Comparison of ENCODE assay signal across 9 cellular contexts in the genomic region with DNA sequence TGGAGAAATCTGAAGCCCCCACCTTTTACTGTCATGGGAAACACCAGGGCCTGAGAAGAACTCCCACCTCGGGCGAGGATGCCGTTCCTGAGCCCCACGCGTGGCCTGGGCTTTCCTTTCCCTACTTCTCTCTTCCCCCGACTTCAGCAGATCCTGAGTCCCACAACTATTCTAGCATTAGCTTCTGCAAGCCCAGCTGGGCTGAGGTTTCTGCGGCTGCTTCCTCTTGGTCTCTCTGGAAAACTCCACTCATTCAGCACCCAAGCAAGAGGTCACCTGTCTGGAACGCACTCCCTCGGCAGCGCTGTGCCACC. TPM values are rescaled to one million over a fixed set of nuclear protein-coding genes. Genes with fewer than 3 reads are reported as not detected.
DNase-seq lines count a peak whose midpoint lies in the region; ATAC-seq and TF ChIP-seq lines count a peak whose summit lies in the region.
"Had no signal": no experiment of that assay in that cellular context is flagged by ENCODE, and none has a peak within 500 bp of the region (broad histone marks: within the 10 kb centered on the region; RNA-seq: fewer than 3 reads in every experiment).

No MANE protein-coding gene starts in this region.

- peaks cover 37% of the 10 kb centered on the region for H3K79me2 ChIP-seq in osteoblast (ENCODE audit: insufficient read depth, low read length)

- no peak for ATAC-seq in Panc1
- ATAC-seq in HG02970 (IDR thresholded peaks at IDR 0.05; ENCODE audit: low FRiP score, unreplicated experiment), result no peak

- H3K4me1 ChIP-seq in Panc1 (ENCODE audit: control insufficient read depth, insufficient read depth, low read length), result peaks cover 27% of the 10 kb centered on the region
- H3K4me1 ChIP-seq in osteoblast (ENCODE audit: insufficient read depth, low read length), result peaks cover 21% of the 10 kb centered on the region

- H3K36me3 ChIP-seq in Panc1 (ENCODE audit: control insufficient read depth, insufficient read depth, low read length) (no peaks in the 10 kb centered on the region; the same call in 1 of the 2 replicates), osteoblast (ENCODE audit: insufficient read depth, low read length) (no peaks in the 10 kb centered on the region)

- peaks cover 27% of the 10 kb centered on the region for H4K20me1 ChIP-seq in osteoblast (ENCODE audit: insufficient read depth, low read length)

- DNase-seq in AG04450 (ENCODE audit: low read depth, low spot score) (no peak), Panc1 (ENCODE audit: low read depth, low spot score) (no peak), fibroblast of mammary gland (ENCODE audit: low read depth) (no peak), osteoblast (ENCODE audit: insufficient read length, low spot score, missing footprints) (no peak), HCEC 1CT (no peak), NCI-H446 treated with DMSO at 0.1 percent for 48 hours (lab: John Stamatoyannopoulos, UW) (no peak)
- DNase-seq in activated CD4-positive, alpha-beta T cell treated with anti-CD3 and anti-CD28 coated beads, Interleukin-2, amount 50 U/mL, for 1 hour, result no peak
- DNase-seq: NCI-H2029 treated with DMSO at 0.1 percent for 48 hours had no signal

- H3K27me3 ChIP-seq in AG04450 (ENCODE audit: control insufficient read depth, insufficient read depth, low read length), result no peaks in the 10 kb centered on the region
- H3K27me3 ChIP-seq in Panc1 (ENCODE audit: control insufficient read depth, insufficient read depth, low read length), result no peaks in the 10 kb centered on the region
- H3K27me3 ChIP-seq in osteoblast (ENCODE audit: insufficient read depth, low read length), result no peaks in the 10 kb centered on the region

- in situ Hi-C loops in Panc1 (cut with HindIII; ENCODE audit: low pct_unique_long_range_greater_than_20kb, low sequenced_read_pairs), result no loop called here

- no TSS peak for BruUV-seq in Panc1 (replicated peaks; lab: Mats Ljungman, UMichigan)

- peak overlapping the region; percentile 69 for H3K4me3 ChIP-seq in AG04450 (ENCODE audit: low read depth, low read length)
- peak overlapping the region; percentile 79 to 84 for H3K4me3 ChIP-seq in Panc1 (ENCODE audit: low read depth in 2 of 2, low read length in 2 of 2)
- H3K4me3 ChIP-seq in fibroblast of mammary gland (ENCODE audit: control insufficient read depth, low read depth, low read length), result peak overlapping the region; percentile 69
- H3K4me3 ChIP-seq in osteoblast (ENCODE audit: insufficient read depth, low read length), result peak overlapping the region; percentile 78

- H2AFZ ChIP-seq in osteoblast (ENCODE audit: low read length), result peak overlapping the region; percentile 81

- TF ChIP-seq CTCF in AG04450 (IDR thresholded peaks at IDR 0.05; ENCODE audit: low read depth, low read length) (no peak), Panc1 (IDR thresholded peaks at IDR 0.05) (no peak), fibroblast of mammary gland (conservative IDR thresholded peaks at IDR 0.05; ENCODE audit: control insufficient read depth, insufficient read depth, low read depth, low read length) (no peak), osteoblast (IDR thresholded peaks at IDR 0.05; ENCODE audit: extremely low read depth, low read depth, low read length) (no peak)

- H3K9me3 ChIP-seq in AG04450 (ENCODE audit: control insufficient read depth, insufficient read depth, low read length) (no peaks in the 10 kb centered on the region), Panc1 (ENCODE audit: control insufficient read depth, insufficient read depth, low read depth, low read length) (no peaks in the 10 kb centered on the region), osteoblast (ENCODE audit: low read depth, low read length) (no peaks in the 10 kb centered on the region)

- H3K4me2 ChIP-seq in osteoblast (ENCODE audit: insufficient read depth, low read length), result peak overlapping the region; percentile 90

- POLR2A ChIA-PET in AG04450 (lab: Yijun Ruan, JAX) (no interaction called here), Panc1 (lab: Charles Lee) (no interaction called here)

- CTCF ChIA-PET in AG04450 (lab: Charles Lee) (no interaction called here), Panc1 (lab: Charles Lee) (no interaction called here)

- H3K27ac ChIP-seq in AG04450 (ENCODE audit: low read depth, low read length) (no peak overlapping the region), Panc1 (ENCODE audit: low read length) (peak overlapping the region; percentile 78), osteoblast (ENCODE audit: low read depth, low read length) (no peak overlapping the region)

- intact Hi-C loops in Panc1 (cut with micrococcal nuclease; ENCODE audit: unreplicated experiment), result no loop called here

RNA-seq across cellular contexts. Expression of gene DOCK1, which starts 0.8 kb away (rescaled TPM):
- polyA plus RNA-seq in AG04450 (2011; rRNA removed), result 37.9 and 47.2 TPM in 2 replicates
- polyA minus RNA-seq in AG04450 (2011; rRNA and poly(A)+ RNA removed), result 81.4 and 82.8 TPM in 2 replicates
- total RNA-seq in Panc1 (2021; ENCODE audit: unreplicated experiment) (67.6 TPM), osteoblast (80.3 and 106 TPM in 2 replicates)
- 42.9 TPM for polyA plus RNA-seq in Panc1 (2012; ENCODE audit: insufficient read length)
